8 cellular contexts compared by ENCODE assay signal in the genomic region with DNA sequence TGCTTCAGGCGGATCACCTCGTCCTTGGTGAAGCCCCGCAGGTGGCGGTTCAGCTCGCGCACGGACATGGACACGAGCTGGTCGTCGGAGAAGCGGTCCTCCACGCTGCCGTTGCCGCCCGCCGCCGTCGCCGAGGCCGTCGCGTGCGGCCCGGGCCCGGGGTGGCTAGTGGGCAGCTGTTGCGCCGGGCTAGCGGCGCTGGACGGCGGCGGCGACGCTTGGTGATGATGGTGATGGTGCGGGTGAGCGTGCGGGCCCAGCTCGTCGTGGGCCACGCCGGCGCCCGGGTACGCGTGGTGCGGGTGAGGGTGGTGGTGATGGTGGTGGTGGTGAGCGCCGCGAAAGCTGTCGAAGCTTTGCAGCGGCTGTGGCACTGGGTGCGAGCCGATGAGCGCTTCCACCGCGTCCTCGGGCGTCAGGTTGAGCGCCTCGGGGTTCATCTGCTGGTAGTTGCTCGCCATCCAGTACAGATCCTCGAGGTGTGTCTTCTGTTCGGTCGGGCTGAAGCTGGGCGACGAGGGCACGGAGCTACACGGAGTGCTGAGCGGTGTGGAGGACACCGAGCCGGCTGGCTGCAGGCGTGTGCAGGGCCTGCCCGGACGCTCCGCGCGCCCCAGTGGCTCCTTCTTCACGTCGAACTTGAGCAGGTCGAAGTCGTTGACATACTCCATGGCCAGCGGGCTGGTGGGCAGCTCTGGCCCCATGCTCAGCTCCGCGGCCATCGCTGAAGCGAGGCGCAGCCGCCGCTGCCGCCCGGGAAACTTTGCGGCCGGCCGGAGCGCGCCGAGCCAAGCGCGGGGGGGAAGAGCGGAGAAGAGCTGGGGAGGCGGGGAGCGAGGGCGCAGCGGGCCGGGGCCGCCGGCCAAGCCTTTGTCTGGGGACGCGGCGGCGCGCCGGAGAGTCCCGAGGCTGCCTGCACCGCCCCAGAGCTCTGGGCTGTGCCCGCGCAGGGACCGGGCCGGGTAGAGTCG. TPM values are rescaled to one million over a fixed set of nuclear protein-coding genes. Genes with fewer than 3 reads are reported as not detected.
A peak's percentile ranks its signal among the peaks of the same experiment; 100 is the strongest.
DNase-seq lines count a peak whose midpoint lies in the region; ATAC-seq and TF ChIP-seq lines count a peak whose summit lies in the region.

No MANE protein-coding gene starts in this region.

- H3K27me3 ChIP-seq in fibroblast of lung (ENCODE audit: control insufficient read depth, insufficient read depth, low read length) (peaks cover 35% of the 10 kb centered on the region), neuron (ENCODE audit: insufficient read depth, low read length) (peaks cover 95% of the 10 kb centered on the region)

- DNase-seq in SW480 (ENCODE audit: low spot score), result peak; percentile 46
- peak; percentile 35 to 47 for DNase-seq in fibroblast of lung (ENCODE audit: low read depth in 2 of 2)
- no peak for DNase-seq in NCI-H128 (lab: John Stamatoyannopoulos, UW; ENCODE audit: unreplicated experiment)

- no peak overlapping the region for H3K27ac ChIP-seq in fibroblast of lung (ENCODE audit: insufficient read depth, low read length)

- no peaks in the 10 kb centered on the region for H4K20me1 ChIP-seq in fibroblast of lung (ENCODE audit: control insufficient read depth, extremely low read depth, insufficient read depth, low read length)

- H3K4me1 ChIP-seq in fibroblast of lung (ENCODE audit: control insufficient read depth, extremely low read depth, insufficient read depth, low read length), result no peaks in the 10 kb centered on the region
- H3K4me1 ChIP-seq in neuron (ENCODE audit: insufficient read depth, low read length), result peaks cover 6% of the 10 kb centered on the region

- H3K36me3 ChIP-seq in fibroblast of lung (ENCODE audit: control insufficient read depth, insufficient read depth, low read length) (no peaks in the 10 kb centered on the region), neuron (ENCODE audit: insufficient read depth, low read length) (no peaks in the 10 kb centered on the region)

- TF ChIP-seq CTCF in fibroblast of lung (conservative IDR thresholded peaks at IDR 0.05 in 1 of 2, IDR thresholded peaks at IDR 0.05 in 1 of 2; ENCODE audit: low read depth in 1 of 2, low read length in 2 of 2), result no peak

- H3K9me3 ChIP-seq in fibroblast of lung (ENCODE audit: control insufficient read depth, insufficient read depth, low read depth, low read length) (no peaks in the 10 kb centered on the region), neuron (ENCODE audit: low read length) (peaks cover 3% of the 10 kb centered on the region)

- no peaks in the 10 kb centered on the region for H3K79me2 ChIP-seq in fibroblast of lung (ENCODE audit: control insufficient read depth, insufficient read depth, low read length)

- ATAC-seq in GM18868 (IDR thresholded peaks at IDR 0.05; ENCODE audit: unreplicated experiment) (peak; percentile 3), HG02798 (IDR thresholded peaks at IDR 0.05; ENCODE audit: poor library complexity, unreplicated experiment) (no peak), HG03521 (IDR thresholded peaks at IDR 0.05; ENCODE audit: unreplicated experiment) (no peak), GM21576 (IDR thresholded peaks at IDR 0.05; ENCODE audit: unreplicated experiment) (no peak)

- H2AFZ ChIP-seq in fibroblast of lung (ENCODE audit: low read length) (peak overlapping the region; percentile 54), neuron (ENCODE audit: low read depth, low read length) (peak overlapping the region; percentile 76)

- H3K4me3 ChIP-seq in fibroblast of lung (replicated peaks in 1 of 4; ENCODE audit: control extremely low read depth in 1 of 4, insufficient read depth in 1 of 4, low read depth in 3 of 4, low read length in 4 of 4) (peak overlapping the region; percentile 38 to 76 (median 50)), neuron (ENCODE audit: low read length) (peak overlapping the region; percentile 46)

- H3K9ac ChIP-seq in fibroblast of lung (ENCODE audit: insufficient read depth, low read length), result peak overlapping the region; percentile 53

- peak overlapping the region; percentile 97 for H3K4me2 ChIP-seq in fibroblast of lung (ENCODE audit: extremely low read depth, insufficient read depth, low read length)

RNA-seq across cellular contexts. Expression of a gene that starts 0.6 kb away (rescaled TPM):
- 3.0 and 7.7 TPM in 2 replicates for total RNA-seq in fibroblast of lung
- 0.40 and 0.75 TPM in 2 replicates for polyA plus RNA-seq in fibroblast of lung
- 1.0 and 1.9 TPM in 2 replicates for polyA plus RNA-seq in fibroblast of lung (2012)
- polyA minus RNA-seq in fibroblast of lung (ENCODE audit: low replicate concordance), result 0.70 and 1.1 TPM in 2 replicates
